ENCODE assay signal across 8 cellular contexts in genomic region chr6:105601541-105602174, GRCh38.
DNase-seq lines count a peak whose midpoint lies in the region; ATAC-seq, FAIRE-seq and TF ChIP-seq lines count a peak whose summit lies in the region.

No MANE protein-coding gene starts in this region.

- CTCF ChIA-PET in HEK293 (lab: Yijun Ruan, JAX): interaction anchor here (0.6 kb wide), 1 partner anchor 156 kb away, joined by 4 read pairs; no protein-coding TSS in a partner anchor

- TF ChIP-seq CTCF in HEK293 (tag by site-specific recombination; IDR thresholded peaks at IDR 0.05) (no peak), right lobe of liver (IDR thresholded peaks at IDR 0.05) (no peak)

- FAIRE-seq in GM18507 (lab: Jason Lieb, UNC): peak; percentile 97

- H3K9me3 ChIP-seq in HEK293 (ENCODE audit: control insufficient read depth, insufficient read depth, low read depth, low read length) (no peaks in the 10 kb centered on the region), right lobe of liver (no peaks in the 10 kb centered on the region)

- H3K36me3 ChIP-seq in HEK293 (ENCODE audit: control insufficient read depth in 2 of 2, insufficient read depth in 1 of 2, low read length in 2 of 2) (no peaks in the 10 kb centered on the region), right lobe of liver (no peaks in the 10 kb centered on the region)

- intact Hi-C loops in right lobe of liver (cut with DNase I): no loop called here

- H3K27ac Mint-ChIP-seq in stimulated activated naive B cell treated with anti-CD40 and anti-IgM and Interleukin-4, amounts not matched to agents 10 μg/mL and 1 μg/mL and 100 μg/mL, for 72 hours: no peak overlapping the region

- H3K27ac ChIP-seq in HEK293 (ENCODE audit: extremely low read depth, low read depth, low read length): no peak overlapping the region
- no peak overlapping the region for H3K27ac ChIP-seq in right lobe of liver

- no peaks in the 10 kb centered on the region for H3K27me3 ChIP-seq in right lobe of liver

- peaks cover 0 to 6% of the 10 kb centered on the region in 2 donors for H3K4me1 Mint-ChIP-seq in stimulated activated naive B cell treated with anti-CD40 and anti-IgM and Interleukin-4, amounts not matched to agents 10 μg/mL and 1 μg/mL and 100 μg/mL, for 72 hours

- peak; percentile 59 to 72 (median 66) for ATAC-seq in right lobe of liver
- peak; percentile 25 to 73 for ATAC-seq in stimulated activated naive B cell treated with anti-CD40 and anti-IgM and Interleukin-4, amounts not matched to agents 10 μg/mL and 1 μg/mL and 100 μg/mL, for 72 hours (replicated peaks)

- H3K4me1 ChIP-seq in HEK293 (ENCODE audit: control insufficient read depth, insufficient read depth, low read length) (no peaks in the 10 kb centered on the region), right lobe of liver (no peaks in the 10 kb centered on the region)

- POLR2A ChIA-PET in HEK293 (lab: Yijun Ruan, JAX): no interaction called here

- TF ChIP-seq POLR2A in right lobe of liver (IDR thresholded peaks at IDR 0.05): no peak

- H3K4me3 ChIP-seq in HEK293 (ENCODE audit: low read depth, low read length) (no peak overlapping the region), right lobe of liver (no peak overlapping the region)

- DNase-seq in GM18507 (ENCODE audit: extremely low spot score, insufficient read length, low read depth): peak; percentile 54
- peak; percentile 65 for DNase-seq in NCI-H226
- peak; percentile 84 for DNase-seq in astrocyte of the hippocampus (ENCODE audit: low read depth, low spot score)
- no peak for DNase-seq in right lobe of liver
- peak; percentile 6 for DNase-seq in stimulated activated naive B cell treated with anti-CD40 and anti-IgM and Interleukin-4, amounts not matched to agents 10 μg/mL and 1 μg/mL and 100 μg/mL, for 72 hours
- no peak for DNase-seq in NCI-H82 treated with DMSO at 0.1 percent for 48 hours (lab: John Stamatoyannopoulos, UW; ENCODE audit: unreplicated experiment)
- DNase-seq in NCI-H2196 treated with DMSO at 0.1 percent for 48 hours (lab: John Stamatoyannopoulos, UW; ENCODE audit: unreplicated experiment): no peak

- H3K4me3 Mint-ChIP-seq in stimulated activated naive B cell treated with anti-CD40 and anti-IgM and Interleukin-4, amounts not matched to agents 10 μg/mL and 1 μg/mL and 100 μg/mL, for 72 hours: peak overlapping the region in 1 of 2 donors; percentile 14

- no peaks in the 10 kb centered on the region for H3K36me3 Mint-ChIP-seq in stimulated activated naive B cell treated with anti-CD40 and anti-IgM and Interleukin-4, amounts not matched to agents 10 μg/mL and 1 μg/mL and 100 μg/mL, for 72 hours

- H3K27me3 Mint-ChIP-seq in stimulated activated naive B cell treated with anti-CD40 and anti-IgM and Interleukin-4, amounts not matched to agents 10 μg/mL and 1 μg/mL and 100 μg/mL, for 72 hours: peaks cover 10 to 16% of the 10 kb centered on the region in 2 donors

- 44% methylated on average over 6 of the region's 6 CpGs for WGBS in right lobe of liver (ENCODE audit: insufficient coverage, low coverage, low lambda C conversion rate, missing lambda C conversion rate)

- H3K9me3 Mint-ChIP-seq in stimulated activated naive B cell treated with anti-CD40 and anti-IgM and Interleukin-4, amounts not matched to agents 10 μg/mL and 1 μg/mL and 100 μg/mL, for 72 hours: peaks cover 4 to 5% of the 10 kb centered on the region in 2 donors

TF ChIP-seq in HEK293, 187 proteins besides CTCF, POLR2A, EP300 and RAD21:
- TF ChIP-seq YY1 (tag by site-specific recombination; IDR thresholded peaks at IDR 0.05) (no peak), SETDB1 (IDR thresholded peaks at IDR 0.05; ENCODE audit: insufficient read length, low read length) (peak; percentile 11), ZBTB17 (tag by site-specific recombination; IDR thresholded peaks at IDR 0.05) (peak; percentile 51)

Comparison
In these comparisons a context has a peak if more than half of its experiments do, and no peak if none do; other contexts are left out.
1. DNase-seq: peak in GM18507 (single experiment), NCI-H226 (single experiment), astrocyte of the hippocampus (single experiment) and stimulated activated naive B cell treated with anti-CD40 and anti-IgM and Interleukin-4, amounts not matched to agents 10 μg/mL and 1 μg/mL and 100 μg/mL, for 72 hours (single experiment); none in right lobe of liver (0 of 3), NCI-H82 treated with DMSO at 0.1 percent for 48 hours (single experiment) and NCI-H2196 treated with DMSO at 0.1 percent for 48 hours (single experiment).